Comparison of ENCODE assay signal across 8 cellular contexts in the genomic region with DNA sequence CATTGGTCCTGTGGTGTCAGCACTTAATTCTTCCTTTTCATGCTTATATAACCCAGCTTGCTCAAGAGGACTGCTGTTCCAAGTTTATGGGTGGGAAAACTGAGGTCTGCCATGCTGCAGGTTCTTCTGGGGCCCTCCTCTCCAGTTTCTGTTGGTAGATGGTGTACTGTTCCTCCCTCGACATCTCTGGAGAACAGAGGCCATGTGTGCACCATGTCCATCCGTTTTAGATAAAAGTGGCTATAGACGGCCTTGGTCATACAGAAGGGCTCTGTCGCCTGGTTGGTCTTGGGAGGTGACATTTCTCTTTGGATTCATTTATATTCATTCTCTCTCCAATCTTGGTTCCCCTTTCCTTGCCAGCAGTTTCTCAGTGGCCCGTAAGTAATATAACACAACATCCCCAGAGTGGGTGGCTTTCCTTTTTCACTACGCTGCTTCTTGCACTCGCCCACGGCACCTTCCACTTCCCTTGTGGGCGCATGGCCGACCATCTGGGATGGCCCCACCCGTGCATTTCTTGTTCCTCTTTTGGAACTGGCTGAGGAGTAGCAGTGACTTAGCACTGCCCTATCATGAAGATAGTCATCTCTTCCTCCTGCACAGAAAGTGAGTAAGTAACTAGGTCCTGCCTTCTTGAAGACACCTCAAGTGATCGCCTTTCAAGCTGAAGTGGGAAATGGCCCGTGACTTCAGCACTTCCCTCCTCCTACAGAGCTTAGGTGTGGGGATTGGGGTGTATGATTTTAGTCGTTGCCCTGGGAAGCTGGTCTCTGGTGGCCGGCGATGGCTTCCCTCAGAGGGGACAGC.
DNase-seq lines count a peak whose midpoint lies in the region; ATAC-seq and TF ChIP-seq lines count a peak whose summit lies in the region.

No MANE protein-coding gene starts in this region.

- peaks cover 3% of the 10 kb centered on the region; the same call in 1 of the 2 replicates for H3K79me2 ChIP-seq in MM.1S (ENCODE audit: low read length)

- DNase-seq in MM.1S (no peak), HK-2 (ENCODE audit: unreplicated experiment) (no peak), omental fat pad (ENCODE audit: low spot score) (no peak), NCI-H526 treated with DMSO at 0.1 percent for 48 hours (lab: John Stamatoyannopoulos, UW) (no peak)

- H3K4me2 ChIP-seq in MM.1S (ENCODE audit: low read depth, low read length), result peak overlapping the region; percentile 70

- H3K9me2 ChIP-seq in MM.1S (replicated peaks; ENCODE audit: insufficient read depth, low read length), result no peaks in the 10 kb centered on the region

- H3K27me3 ChIP-seq in MM.1S (replicated peaks; ENCODE audit: insufficient read depth, low read length) (no peaks in the 10 kb centered on the region), esophagus (ENCODE audit: control insufficient read depth in 1 of 2, insufficient read depth in 2 of 2, low read length in 2 of 2) (no peaks in the 10 kb centered on the region), skeletal muscle tissue (ENCODE audit: control insufficient read depth in 3 of 3, insufficient read depth in 3 of 3, low read length in 3 of 3) (no peaks in the 10 kb centered on the region)

- no peaks in the 10 kb centered on the region for H4K20me1 ChIP-seq in MM.1S (ENCODE audit: insufficient read depth, low read length)

- ATAC-seq in GM18508 (IDR thresholded peaks at IDR 0.05; ENCODE audit: insufficient read depth, unreplicated experiment) (peak; percentile 90), GM21619 (IDR thresholded peaks at IDR 0.05; ENCODE audit: unreplicated experiment) (peak; percentile 92), omental fat pad (ENCODE audit: low FRiP score) (no peak)

- H3K27ac ChIP-seq in MM.1S (ENCODE audit: low read length) (peak overlapping the region; percentile 73), esophagus (ENCODE audit: low read depth in 2 of 2, low read length in 1 of 2) (peak overlapping the region; percentile 93 to 99), skeletal muscle tissue (ENCODE audit: low read depth, low read length) (peak overlapping the region; percentile 1)

- H3K4me3 ChIP-seq in MM.1S (ENCODE audit: low read length) (peak overlapping the region; percentile 18; the same call in 1 of the 2 replicates), esophagus (ENCODE audit: low read depth in 1 of 2, low read length in 2 of 2) (no peak overlapping the region), skeletal muscle tissue (ENCODE audit: low read length in 3 of 3) (no peak overlapping the region)

- WGBS in esophagus, 2 donors, result 66 to 71% methylated on average over 16 of the region's 16 CpGs

- no peaks in the 10 kb centered on the region for H3K36me3 ChIP-seq in MM.1S (replicated peaks; ENCODE audit: insufficient read depth, low read length)
- peaks cover 12 to 13% of the 10 kb centered on the region in 2 donors for H3K36me3 ChIP-seq in esophagus (ENCODE audit: control insufficient read depth in 2 of 2, insufficient read depth in 2 of 2, low read length in 1 of 2)
- peaks cover 5 to 22% (median 17%) of the 10 kb centered on the region in 3 donors for H3K36me3 ChIP-seq in skeletal muscle tissue (ENCODE audit: control insufficient read depth in 3 of 3, insufficient read depth in 3 of 3, low read length in 3 of 3)

- TF ChIP-seq CTCF in MM.1S (IDR thresholded peaks at IDR 0.05; ENCODE audit: low read length) (no peak), omental fat pad (IDR thresholded peaks at IDR 0.05) (no peak)

- no peaks in the 10 kb centered on the region for H3K9me3 ChIP-seq in MM.1S (replicated peaks; ENCODE audit: insufficient read depth, low read length)
- H3K9me3 ChIP-seq in esophagus (ENCODE audit: control insufficient read depth in 2 of 2, insufficient read depth in 1 of 2, low read depth in 1 of 2, low read length in 1 of 2), result no peaks in the 10 kb centered on the region
- no peaks in the 10 kb centered on the region for H3K9me3 ChIP-seq in skeletal muscle tissue (ENCODE audit: control insufficient read depth in 3 of 3, low read length in 3 of 3)

- no peak overlapping the region for H2AFZ ChIP-seq in MM.1S (ENCODE audit: low read length)

- H3F3A ChIP-seq in MM.1S (ENCODE audit: insufficient read depth, low read length), result no peaks in the 10 kb centered on the region; the same call in 1 of the 2 replicates

- peaks cover 12% of the 10 kb centered on the region for H3K4me1 ChIP-seq in MM.1S (ENCODE audit: low read length)
- peaks cover 0 to 13% of the 10 kb centered on the region in 2 donors for H3K4me1 ChIP-seq in esophagus (ENCODE audit: control insufficient read depth in 2 of 2, insufficient read depth in 2 of 2, low read length in 1 of 2)
- peaks cover 7 to 11% (median 8%) of the 10 kb centered on the region in 3 donors for H3K4me1 ChIP-seq in skeletal muscle tissue (ENCODE audit: control insufficient read depth in 3 of 3, insufficient read depth in 3 of 3, low read length in 3 of 3)

- 0 out of 2 replicates have a peak overlapping the region, but pooled peaks have one; percentile 9 for H3K9ac ChIP-seq in MM.1S (ENCODE audit: low read length)
- H3K9ac ChIP-seq in skeletal muscle tissue (ENCODE audit: low read depth in 1 of 3, low read length in 3 of 3), result no peak overlapping the region

Comparison
In these comparisons a context has a peak if more than half of its experiments do, and no peak if none do; other contexts are left out.
1. H3K27ac ChIP-seq: peak in every context shown above with its lines; median percentile 96 in esophagus; 73 in MM.1S; 1 in skeletal muscle tissue.